8 cellular contexts compared by ENCODE assay signal in genomic region chr1:93078935-93079654, GRCh38. TPM values are rescaled to one million over a fixed set of nuclear protein-coding genes. Genes with fewer than 3 reads are reported as not detected.
A peak's percentile ranks its signal among the peaks of the same experiment; 100 is the strongest.
DNase-seq lines count a peak whose midpoint lies in the region; ATAC-seq and TF ChIP-seq lines count a peak whose summit lies in the region.

TSS of gene MTF2 (plus strand) at chr1:93079283. CDS start at chr1:93079527, 244 bp downstream.

- no CpG with 5 or more reads among the region's 51 CpGs for WGBS in iPS DF 6.9 (ENCODE audit: insufficient coverage, insufficient read length)

- H3K27me3 ChIP-seq in A673 (replicated peaks; ENCODE audit: insufficient read depth, low read depth, low read length, poor library complexity) = no peaks in the 10 kb centered on the region
- no peaks in the 10 kb centered on the region for H3K27me3 ChIP-seq in brain microvascular endothelial cell (replicated peaks)
- no peaks in the 10 kb centered on the region for H3K27me3 ChIP-seq in iPS DF 6.9 (ENCODE audit: control insufficient read depth, insufficient read depth, low read length)
- H3K27me3 ChIP-seq in gastrocnemius medialis = no peaks in the 10 kb centered on the region

- H3K9me3 ChIP-seq in A673 (ENCODE audit: low read depth, low read length, poor library complexity, severe bottlenecking) = peaks cover 7% of the 10 kb centered on the region
- no peaks in the 10 kb centered on the region for H3K9me3 ChIP-seq in iPS DF 6.9 (ENCODE audit: control insufficient read depth, insufficient read depth, low read length)
- no peaks in the 10 kb centered on the region for H3K9me3 ChIP-seq in gastrocnemius medialis

- H3K36me3 ChIP-seq in A673 (ENCODE audit: insufficient read depth, low read length, poor library complexity, severe bottlenecking) (peaks cover 17% of the 10 kb centered on the region), brain microvascular endothelial cell (replicated peaks) (no peaks in the 10 kb centered on the region), iPS DF 6.9 (ENCODE audit: control insufficient read depth, insufficient read depth, low read length) (no peaks in the 10 kb centered on the region; the same call in 1 of the 2 replicates), gastrocnemius medialis (no peaks in the 10 kb centered on the region)

- intact Hi-C loops in A673 (cut with micrococcal nuclease; ENCODE audit: unreplicated experiment) = loop anchor here (2.0 kb wide), 1 partner anchor 64 kb away; no protein-coding TSS in a partner anchor
- intact Hi-C loops in gastrocnemius medialis (cut with DNase I; ENCODE audit: low total_unique reads) = loop anchor here (1.0 to 10.0 kb wide), 3 partner anchors 83 to 366 kb away; partner anchors contain the start of genes CCDC18, FNBP1L and TMED5

- TF ChIP-seq CTCF in A673 (conservative IDR thresholded peaks at IDR 0.05; ENCODE audit: low read depth, low read length) = no peak
- peak; percentile 12 for TF ChIP-seq CTCF in brain microvascular endothelial cell (IDR thresholded peaks at IDR 0.05; ENCODE audit: low read depth, low read length, missing control alignments)
- TF ChIP-seq CTCF in gastrocnemius medialis (IDR thresholded peaks at IDR 0.05 in 4 of 5, conservative IDR thresholded peaks at IDR 0.05 in 1 of 5) = no peak

- ATAC-seq in GM18867 (IDR thresholded peaks at IDR 0.05; ENCODE audit: unreplicated experiment) = peak; percentile 77
- ATAC-seq in HG03097 (IDR thresholded peaks at IDR 0.05; ENCODE audit: low FRiP score, unreplicated experiment) = peak; percentile 82
- peak; percentile 92 to 94 for ATAC-seq in gastrocnemius medialis

- H3K27ac ChIP-seq in A673 (ENCODE audit: low read depth, low read length, poor library complexity, severe bottlenecking) (peak within 1 kb of the TSS; percentile 97), brain microvascular endothelial cell (peak within 1 kb of the TSS; percentile 75), iPS DF 6.9 (ENCODE audit: low read length) (no peak within 1 kb of the TSS), gastrocnemius medialis (peak within 1 kb of the TSS; percentile 83 to 90 (median 89))

- peak; percentile 99 for DNase-seq in A673 (ENCODE audit: low spot score)
- DNase-seq in NCI-H2171 (lab: John Stamatoyannopoulos, UW) = peak; percentile 87
- DNase-seq in UCSD-AML1 (lab: John Stamatoyannopoulos, UW; ENCODE audit: unreplicated experiment) = peak; percentile 96
- DNase-seq in brain microvascular endothelial cell = peak; percentile 92
- peak; percentile 94 for DNase-seq in iPS DF 6.9 (ENCODE audit: low read depth, low spot score)
- DNase-seq in gastrocnemius medialis = peak; percentile 86 to 91

- POLR2A ChIA-PET in A673 (lab: Charles Lee; ENCODE audit: low non-redundant PET) = interaction anchor here (0.5 to 0.8 kb wide), 5 partner anchors 102 to 766 kb away, joined by 3 to 5 read pairs (median 4); partner anchors contain the start of gene DIPK1A

- H3K4me1 ChIP-seq in A673 (ENCODE audit: insufficient read depth, low read length, poor library complexity, severe bottlenecking) (peaks cover 19% of the 10 kb centered on the region), iPS DF 6.9 (ENCODE audit: control insufficient read depth, insufficient read depth, low read length) (no peaks in the 10 kb centered on the region), gastrocnemius medialis (peaks cover 23 to 26% of the 10 kb centered on the region in 2 donors)

- peak; percentile 57 to 67 for TF ChIP-seq POLR2A in gastrocnemius medialis (IDR thresholded peaks at IDR 0.05)

- in situ Hi-C loops in brain microvascular endothelial cell (cut with HindIII; ENCODE audit: low pct_ligation_motif_present, low sequenced_read_pairs) (no loop called here), gastrocnemius medialis (cut with MboI; ENCODE audit: low sequenced_read_pairs in 4 of 4) (no loop called here)

- H3K4me3 ChIP-seq in A673 (ENCODE audit: low read depth, low read length, poor library complexity, severe bottlenecking) (peak within 1 kb of the TSS; percentile 99), brain microvascular endothelial cell (ENCODE audit: low read depth, low read length) (peak within 1 kb of the TSS; percentile 91), iPS DF 6.9 (ENCODE audit: low read length) (peak within 1 kb of the TSS; percentile 95), gastrocnemius medialis (peak within 1 kb of the TSS; percentile 74 to 96 (median 96))

- CTCF ChIA-PET in A673 (lab: Charles Lee) = no interaction called here

- TSS peak; percentile 46 for BruUV-seq in A673 (replicated peaks; lab: Mats Ljungman, UMichigan)

RNA-seq across cellular contexts. Expression of gene MTF2, which starts in this region (rescaled TPM):
- total RNA-seq in A673 (2021) (68.5 and 68.7 TPM in 2 replicates), gastrocnemius medialis (10 to 100 TPM in 1 of 4 donors, 1 to 10 TPM in 3; 5.9 to 11.7 (median 9.5) TPM)
